8 cellular contexts compared by ENCODE assay signal in genomic region chr4:30718021-30718888, GRCh38. TPM values are rescaled to one million over a fixed set of nuclear protein-coding genes. Genes with fewer than 3 reads are reported as not detected.
DNase-seq lines count a peak whose midpoint lies in the region; ATAC-seq, FAIRE-seq and TF ChIP-seq lines count a peak whose summit lies in the region.

No MANE protein-coding gene starts in this region.

- no peaks in the 10 kb centered on the region for H3K36me3 Mint-ChIP-seq in T-cell

- H2BK15ac ChIP-seq in neuronal stem cell (ENCODE audit: low read length), result peak overlapping the region; percentile 16

- TF ChIP-seq RAD21 in liver (IDR thresholded peaks at IDR 0.05), result no peak
- no peak for TF ChIP-seq RAD21 in HepG2 (CRISPR knock-in tag; IDR thresholded peaks at IDR 0.05)

- H2BK12ac ChIP-seq in neuronal stem cell (ENCODE audit: low read length), result no peak overlapping the region

- FAIRE-seq in HepG2 (lab: Jason Lieb, UNC), result no peak
- FAIRE-seq in frontal cortex (lab: Jason Lieb, UNC), result no peak

- H3K9me3 ChIP-seq in liver (ENCODE audit: control insufficient read depth in 4 of 4, low read length in 3 of 4) (no peaks in the 10 kb centered on the region), HepG2 (ENCODE audit: low read length) (no peaks in the 10 kb centered on the region), neuronal stem cell (replicated peaks in 1 of 2; ENCODE audit: control insufficient read depth in 2 of 2, insufficient read depth in 1 of 2, low read depth in 1 of 2, low read length in 2 of 2) (peaks cover 1 to 11% of the 10 kb centered on the region in 2 donors)

- no TSS peak for BruUV-seq in HepG2 (replicated peaks; lab: Mats Ljungman, UMichigan)

- POLR2A ChIA-PET in HepG2 (lab: Yijun Ruan, JAX) (no interaction called here), T-cell (lab: Charles Lee) (no interaction called here)

- H3K27ac ChIP-seq in liver (ENCODE audit: low read depth in 1 of 2, low read length in 2 of 2) (peak overlapping the region in 1 of 2 donors; percentile 41), HepG2 (ENCODE audit: extremely low read length, insufficient read depth, low read length) (no peak overlapping the region), neuronal stem cell (replicated peaks; ENCODE audit: low read length) (peak overlapping the region; percentile 96)

- no peak overlapping the region for H4K8ac ChIP-seq in neuronal stem cell (ENCODE audit: low read depth, low read length)

- DNase-seq in HepG2 (ENCODE audit: low spot score), result no peak
- no peak for DNase-seq in T-cell
- peak; percentile 34 to 43 for DNase-seq in frontal cortex (ENCODE audit: low spot score in 2 of 2)
- DNase-seq in neuronal stem cell (ENCODE audit: low spot score), result peak; percentile 67
- DNase-seq in cerebellum (ENCODE audit: low spot score), result no peak
- DNase-seq in SIG-M5 (lab: John Stamatoyannopoulos, UW), result no peak
- no peak for DNase-seq in Kasumi-1 (lab: John Stamatoyannopoulos, UW)

- H3K4me3 Mint-ChIP-seq in T-cell, result peak overlapping the region; percentile 36 to 80 (median 43)

- no peak overlapping the region for H3K23ac ChIP-seq in neuronal stem cell (ENCODE audit: low read depth, low read length, poor library complexity)

- H3K27ac Mint-ChIP-seq in T-cell, result no peak overlapping the region

- CTCF ChIA-PET in HepG2 (lab: Yijun Ruan, JAX; ENCODE audit: low intra/inter-chr PET ratio, low total read pairs) (no interaction called here), T-cell (lab: Charles Lee) (no interaction called here)

- H3K36me3 ChIP-seq in liver (ENCODE audit: control insufficient read depth in 4 of 4, insufficient read depth in 3 of 4, low read depth in 1 of 4, low read length in 3 of 4) (no peaks in the 10 kb centered on the region), HepG2 (replicated peaks in 1 of 2; ENCODE audit: control insufficient read depth in 1 of 2, insufficient read depth in 2 of 2, low read length in 2 of 2) (no peaks in the 10 kb centered on the region), neuronal stem cell (replicated peaks in 1 of 2; ENCODE audit: control insufficient read depth in 2 of 2, insufficient read depth in 2 of 2, low read length in 2 of 2) (peaks cover 0 to 8% of the 10 kb centered on the region in 2 donors)

- H3K79me1 ChIP-seq in neuronal stem cell (ENCODE audit: low read depth, low read length), result peaks cover 12% of the 10 kb centered on the region

- peak overlapping the region; percentile 94 for H3K18ac ChIP-seq in neuronal stem cell (ENCODE audit: low read length)

- peaks cover 31 to 45% (median 33%) of the 10 kb centered on the region in 3 donors for H3K4me1 Mint-ChIP-seq in T-cell

- no peak for TF ChIP-seq POLR2A in HepG2 (IDR thresholded peaks at IDR 0.05; ENCODE audit: insufficient read depth in 1 of 2, low read depth in 2 of 2, low read length in 2 of 2)

- TF ChIP-seq CTCF in liver (IDR thresholded peaks at IDR 0.05; ENCODE audit: low read depth, low read length, missing input control) (no peak), HepG2 (CRISPR knock-in tag; IDR thresholded peaks at IDR 0.05) (no peak)

- no peak overlapping the region for H3K4me2 ChIP-seq in HepG2 (ENCODE audit: low read depth, low read length)
- peak overlapping the region; percentile 98 for H3K4me2 ChIP-seq in neuronal stem cell (ENCODE audit: insufficient read depth, low read length, poor library complexity, severe bottlenecking)

- TF ChIP-seq EP300 in HepG2 (IDR thresholded peaks at IDR 0.05; ENCODE audit: low read depth in 2 of 2, low read length in 2 of 2) (no peak), HepG2 (CRISPR knock-in tag; IDR thresholded peaks at IDR 0.05; ENCODE audit: borderline replicate concordance) (no peak)

- intact Hi-C loops in HepG2 (cut with micrococcal nuclease; ENCODE audit: unreplicated experiment), result loop anchor here (10.0 kb wide), 1 partner anchor 957 kb away; no protein-coding TSS in a partner anchor

- ATAC-seq in HepG2 (no peak), T-cell (replicated peaks in 1 of 4) (no peak)

- H3K9ac ChIP-seq in liver (ENCODE audit: low read depth in 1 of 2, low read length in 2 of 2) (no peak overlapping the region), HepG2 (ENCODE audit: insufficient read depth, low read depth, low read length) (no peak overlapping the region), neuronal stem cell (ENCODE audit: low read depth, low read length, poor library complexity) (peak overlapping the region; percentile 89)

- peak overlapping the region; percentile 93 for H2BK5ac ChIP-seq in neuronal stem cell (ENCODE audit: low read length)

- H3K14ac ChIP-seq in neuronal stem cell (ENCODE audit: low read length), result no peak overlapping the region

- H3K27me3 ChIP-seq in liver (ENCODE audit: control insufficient read depth in 4 of 4, insufficient read depth in 4 of 4, low read length in 3 of 4), result peaks cover 0 to 9% (median 7%) of the 10 kb centered on the region in 4 donors
- H3K27me3 ChIP-seq in HepG2 (ENCODE audit: control insufficient read depth in 1 of 2, insufficient read depth in 2 of 2, low read length in 2 of 2), result peaks cover 4 to 34% of the 10 kb centered on the region in 2 experiments; a peak in 4 of 5 replicates
- peaks cover 0 to 14% (median 0%) of the 10 kb centered on the region in 3 experiments for H3K27me3 ChIP-seq in neuronal stem cell (ENCODE audit: control insufficient read depth in 3 of 3, insufficient read depth in 3 of 3, low read depth in 1 of 3, low read length in 3 of 3)

- no peaks in the 10 kb centered on the region for H4K20me1 ChIP-seq in HepG2 (ENCODE audit: insufficient read depth, low read length)

- H2BK120ac ChIP-seq in neuronal stem cell (ENCODE audit: low read depth, low read length), result no peak overlapping the region

- no peak overlapping the region for H4K91ac ChIP-seq in neuronal stem cell (ENCODE audit: low read depth, low read length, poor library complexity)

- in situ Hi-C loops in HepG2 (cut with HindIII; ENCODE audit: extremely low pct_ligation_motif_present, low pct_unique_long_range_greater_than_20kb), result no loop called here

- H3K9me3 Mint-ChIP-seq in T-cell, result no peaks in the 10 kb centered on the region

- no peaks in the 10 kb centered on the region for H3K79me2 ChIP-seq in HepG2 (ENCODE audit: insufficient read depth, low read length)

- H3K4me1 ChIP-seq in liver (ENCODE audit: control insufficient read depth in 4 of 4, insufficient read depth in 4 of 4, low read length in 3 of 4) (peaks cover 8 to 46% (median 27%) of the 10 kb centered on the region in 4 donors), HepG2 (ENCODE audit: insufficient read depth, low read length) (peaks cover 9% of the 10 kb centered on the region; the same call in 1 of the 2 replicates), neuronal stem cell (ENCODE audit: control insufficient read depth in 2 of 2, insufficient read depth in 1 of 2, low read depth in 1 of 2, low read length in 2 of 2) (peaks cover 2 to 3% of the 10 kb centered on the region in 2 donors)

- 3% methylated on average over 45 of the region's 45 CpGs for WGBS in liver
- 34% methylated on average over 39 of the region's 45 CpGs for WGBS in HepG2 (ENCODE audit: low lambda C conversion rate)
- no CpG with 5 or more reads among the region's 45 CpGs for WGBS in neuronal stem cell (ENCODE audit: extremely low coverage in 2 of 2, insufficient read length in 2 of 2, insufficient replicate concordance in 1 of 2), 2 donors

- no peak overlapping the region for H3K4ac ChIP-seq in neuronal stem cell (ENCODE audit: low read length)

- no peak overlapping the region for H2AK5ac ChIP-seq in neuronal stem cell (ENCODE audit: low read depth, low read length)

- peaks cover 26 to 54% of the 10 kb centered on the region in 2 donors for H3K27me3 Mint-ChIP-seq in T-cell

- peak overlapping the region in 2 of 3 donors; percentile 32 to 36 for H3K4me3 ChIP-seq in liver (ENCODE audit: low read depth in 1 of 3, low read length in 3 of 3)
- H3K4me3 ChIP-seq in HepG2 (replicated peaks in 1 of 3; ENCODE audit: insufficient read depth in 1 of 3, low read depth in 2 of 3, low read length in 3 of 3), result no peak overlapping the region
- peak overlapping the region; percentile 77 to 82 for H3K4me3 ChIP-seq in neuronal stem cell (ENCODE audit: low read length in 2 of 2)

- H2AFZ ChIP-seq in HepG2 (ENCODE audit: low read length) (no peak overlapping the region), neuronal stem cell (ENCODE audit: low read length) (peak overlapping the region; percentile 99)

TF ChIP-seq in HepG2, 621 proteins besides CTCF, POLR2A, EP300 and RAD21 (continues in another document):
- no peak for TF ChIP-seq DPF2 (CRISPR knock-in tag; IDR thresholded peaks at IDR 0.05; ENCODE audit: borderline replicate concordance, low read depth)

RNA-seq across cellular contexts. Expression of gene PCDH7, which starts 1.9 kb away (rescaled TPM):
- 1 to 10 TPM; 1.3 to 3.0 TPM for total RNA-seq in liver
- polyA plus RNA-seq in liver, result under 1 TPM; 0.32 to 0.61 TPM
- not detected in 2 replicates for total RNA-seq in HepG2 (2016; rRNA removed; fragmentation: Illumina TruSeq; extraction: Trizol)
- not detected in 2 replicates for total RNA-seq in HepG2 (2016; cell fraction: cytosol; rRNA removed; fragmentation: Illumina TruSeq; extraction: Trizol; ENCODE audit: low read depth)
- not detected in 2 replicates for total RNA-seq in HepG2 (2016; cell fraction: insoluble cytoplasmic fraction; rRNA removed; fragmentation: Illumina TruSeq; extraction: Trizol)
- total RNA-seq in HepG2 (2016; cell fraction: membrane; rRNA removed; fragmentation: Illumina TruSeq; extraction: Trizol), result not detected in 2 replicates
- not detected in 2 replicates for total RNA-seq in HepG2 (2016; cell fraction: nucleus; rRNA removed; fragmentation: Illumina TruSeq; extraction: Trizol)
- polyA plus RNA-seq in HepG2 (2011; rRNA removed), result not detected in 2 replicates
- not detected in 2 replicates for polyA plus RNA-seq in HepG2 (2011; cell fraction: cytosol; rRNA removed)
- 0.03 TPM in 1 of 2 replicates, not detected in the other for polyA plus RNA-seq in HepG2 (2011; cell fraction: nucleus; rRNA removed)
- polyA plus RNA-seq in HepG2 (2012), result not detected in 2 replicates
- polyA plus RNA-seq in HepG2 (2016; cell fraction: cytosol; fragmentation: Illumina TruSeq; extraction: Trizol; ENCODE audit: low read depth), result not detected in 2 replicates
- not detected in 2 replicates for polyA plus RNA-seq in HepG2 (2016; cell fraction: insoluble cytoplasmic fraction; fragmentation: Illumina TruSeq; extraction: Trizol; ENCODE audit: low read depth)
- not detected in 2 replicates for polyA plus RNA-seq in HepG2 (2016; cell fraction: membrane; fragmentation: Illumina TruSeq; extraction: Trizol; ENCODE audit: low read depth)
- polyA plus RNA-seq in HepG2 (2016; cell fraction: nucleus; fragmentation: Illumina TruSeq; extraction: Trizol; ENCODE audit: insufficient read depth, low read depth), result not detected in 2 replicates
- polyA minus RNA-seq in HepG2 (2011; rRNA and poly(A)+ RNA removed; ENCODE audit: low replicate concordance), result 38.9 TPM in 1 of 2 replicates, not detected in the other
- not detected in 2 replicates for polyA minus RNA-seq in HepG2 (2011; cell fraction: cytosol; rRNA and poly(A)+ RNA removed)
- polyA minus RNA-seq in HepG2 (2011; cell fraction: nucleus; rRNA and poly(A)+ RNA removed), result 0.12 and 0.13 TPM in 2 replicates
- total RNA-seq in T-cell, result under 1 TPM in 3 of 5 donors, not detected in 2; 0.06 to 0.09 (median 0.07) TPM
- total RNA-seq in frontal cortex, result 44.0 TPM
- polyA plus RNA-seq in neuronal stem cell (2013, experiment 1 of 2), result 6.7 TPM
- 6.9 TPM for polyA plus RNA-seq in neuronal stem cell (2013, experiment 2 of 2)
- total RNA-seq in cerebellum, result 92.5 TPM

Comparison
In these comparisons a context has a peak if more than half of its experiments do, and no peak if none do; other contexts are left out.
1. H3K4me3 ChIP-seq: peak in liver (2 of 3) and neuronal stem cell (2 of 2); none in HepG2 (0 of 3).
2. DNase-seq: peak in frontal cortex (2 of 2) and neuronal stem cell (single experiment); none in HepG2 (single experiment), T-cell (0 of 34), cerebellum (single experiment), SIG-M5 (single experiment) and Kasumi-1 (0 of 2).
3. RNA of gene PCDH7, which starts 1.9 kb away (total RNA-seq): 92.5 TPM in cerebellum (single experiment) and 44.0 TPM in frontal cortex (single experiment); 1.3 to 3.0 TPM in liver, 0.06 to 0.09 TPM in T-cell and not detected in HepG2; every median in the first group is over 10 times any median in the second.